Comparison of ENCODE assay signal across 30 cellular contexts in the genomic region with DNA sequence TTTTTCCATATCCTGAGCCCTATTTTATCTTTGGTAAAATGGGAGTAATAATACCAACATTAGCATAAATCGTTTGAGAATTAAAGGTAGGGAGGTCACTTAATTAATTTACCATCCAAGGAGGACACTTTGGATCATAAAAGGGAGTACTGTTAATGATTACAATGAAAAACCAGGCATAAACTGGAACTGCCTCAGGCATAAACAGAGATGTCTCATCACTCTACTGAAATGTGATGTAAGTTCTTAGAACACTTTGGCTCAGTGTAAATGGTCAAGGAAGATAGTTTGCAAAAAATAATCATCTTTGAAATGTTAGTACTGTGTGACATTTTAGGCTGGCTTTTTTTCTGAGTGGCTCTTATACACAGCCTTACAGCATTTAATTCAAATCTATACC.
DNase-seq lines count a peak whose midpoint lies in the region; ATAC-seq and TF ChIP-seq lines count a peak whose summit lies in the region.
"Had no signal": no experiment of that assay in that cellular context is flagged by ENCODE, and none has a peak within 500 bp of the region (broad histone marks: within the 10 kb centered on the region; RNA-seq: fewer than 3 reads in every experiment).

No MANE protein-coding gene starts in this region.

- peaks cover 61% of the 10 kb centered on the region for H3K36me3 Mint-ChIP-seq in activated B cell treated with CpG ODN at 0.5 μM for 24 hours (ENCODE audit: low read depth)
- H3K36me3 Mint-ChIP-seq: natural killer cell treated with Interleukin-12 subunit alpha and Interleukin-12 subunit beta and Interleukin-15 and Interleukin-18, amount 100 ng/mL, for 72 hours had no signal

- no peaks in the 10 kb centered on the region for H3K27me3 ChIP-seq in gastroesophageal sphincter
- H3K27me3 ChIP-seq: brain microvascular endothelial cell, heart right ventricle, MG63, tibial artery had no signal

- POLR2A ChIA-PET in activated B cell treated with CpG ODN at 0.5 μM for 24 hours (lab: Charles Lee): no interaction called here

- no peak for ATAC-seq in activated B cell treated with CpG ODN at 0.5 μM for 24 hours (ENCODE audit: low read depth)
- no peak for ATAC-seq in HG03342 (IDR thresholded peaks at IDR 0.05; ENCODE audit: unreplicated experiment)
- ATAC-seq in HG03139 (IDR thresholded peaks at IDR 0.05; ENCODE audit: unreplicated experiment): no peak
- ATAC-seq in gastroesophageal sphincter: no peak
- ATAC-seq: activated CD8-positive, alpha-beta T cell treated with anti-CD3 and anti-CD28 coated beads for 36 hours; heart right ventricle; K562; lower lobe of right lung; mucosa of descending colon; natural killer cell treated with Interleukin-12 subunit alpha and Interleukin-12 subunit beta and Interleukin-15 and Interleukin-18, amount 100 ng/mL, for 72 hours; sciatic nerve had no signal

- H3K4me3 ChIP-seq in fibroblast of villous mesenchyme (ENCODE audit: low read depth, low read length): no peak overlapping the region
- H3K4me3 ChIP-seq in gastroesophageal sphincter: no peak overlapping the region
- H3K4me3 ChIP-seq: heart right ventricle, K562, lower lobe of right lung, MG63, mucosa of descending colon, prostate gland, tibial artery had no signal

- TF ChIP-seq EP300 in gastroesophageal sphincter (IDR thresholded peaks at IDR 0.05): no peak

- H3K4me3 Mint-ChIP-seq in activated B cell treated with CpG ODN at 0.5 μM for 24 hours: no peak overlapping the region
- H3K4me3 Mint-ChIP-seq: activated CD8-positive, alpha-beta T cell treated with anti-CD3 and anti-CD28 coated beads for 36 hours; natural killer cell treated with Interleukin-12 subunit alpha and Interleukin-12 subunit beta and Interleukin-15 and Interleukin-18, amount 100 ng/mL, for 72 hours had no signal

- DNase-seq in ELR (ENCODE audit: low read depth): peak; percentile 12
- DNase-seq in activated B cell treated with CpG ODN at 0.5 μM for 24 hours: no peak
- peak; percentile 0 for DNase-seq in fibroblast of villous mesenchyme (ENCODE audit: low read depth)
- DNase-seq in NCI-H128 (lab: John Stamatoyannopoulos, UW; ENCODE audit: unreplicated experiment): no peak
- DNase-seq: activated CD8-positive, alpha-beta T cell treated with anti-CD3 and anti-CD28 coated beads for 36 hours; activated naive CD4-positive, alpha-beta T cell treated with anti-CD3 and anti-CD28 coated beads, Interleukin-2, amount 50 U/mL, for 16 hours; amygdala; brain microvascular endothelial cell; Caco-2; DMS79 treated with DMSO at 0.1 percent for 48 hours; GOT3; heart right ventricle; lower lobe of right lung; MG63; mucosa of descending colon; NCI-H1105 treated with DMSO at 0.1 percent for 48 hours; NCI-H2081 treated with DMSO at 0.1 percent for 48 hours; occipital lobe; SHP77; stimulated activated CD4-positive, alpha-beta T cell treated with anti-CD3 and anti-CD28 coated beads, Interleukin-12 subunit alpha, Interleukin-12 subunit beta, amount 100 ng/mL, for 4 hours; stimulated activated CD4-positive, alpha-beta T cell treated with anti-CD3 and anti-CD28 coated beads, Interleukin-4, amount 100 ng/mL, for 1 hour; tibial artery had no signal

- H3K36me3 ChIP-seq in gastroesophageal sphincter: no peaks in the 10 kb centered on the region
- H3K36me3 ChIP-seq: brain microvascular endothelial cell, heart right ventricle, lower lobe of right lung, MG63, prostate gland, tibial artery had no signal

- H3K27me3 Mint-ChIP-seq in activated B cell treated with CpG ODN at 0.5 μM for 24 hours: no peaks in the 10 kb centered on the region
- H3K27me3 Mint-ChIP-seq: activated CD8-positive, alpha-beta T cell treated with anti-CD3 and anti-CD28 coated beads for 36 hours had no signal

- H3K27ac Mint-ChIP-seq in activated B cell treated with CpG ODN at 0.5 μM for 24 hours: peak overlapping the region; percentile 37
- H3K27ac Mint-ChIP-seq: activated CD8-positive, alpha-beta T cell treated with anti-CD3 and anti-CD28 coated beads for 36 hours; natural killer cell treated with Interleukin-12 subunit alpha and Interleukin-12 subunit beta and Interleukin-15 and Interleukin-18, amount 100 ng/mL, for 72 hours had no signal

- CTCF ChIA-PET in activated B cell treated with CpG ODN at 0.5 μM for 24 hours (lab: Charles Lee): no interaction called here

- TF ChIP-seq POLR2A in gastroesophageal sphincter (IDR thresholded peaks at IDR 0.05): no peak

- no peaks in the 10 kb centered on the region for H3K4me1 ChIP-seq in gastroesophageal sphincter
- H3K4me1 ChIP-seq: Caco-2, heart right ventricle, lower lobe of right lung, prostate gland, tibial artery had no signal

- no peak overlapping the region for H3K27ac ChIP-seq in gastroesophageal sphincter
- H3K27ac ChIP-seq: brain microvascular endothelial cell, C4-2B, heart right ventricle, lower lobe of right lung, prostate gland, tibial artery had no signal

- WGBS in gastroesophageal sphincter (ENCODE audit: low coverage in 1 of 2), 2 donors: 69 to 86% methylated on average over 1 of the region's 1 CpG

- intact Hi-C loops in activated B cell treated with CpG ODN at 0.5 μM for 24 hours (cut with micrococcal nuclease): no loop called here

- TF ChIP-seq CTCF in activated B cell treated with CpG ODN at 0.5 μM for 24 hours (IDR thresholded peaks at IDR 0.05) (no peak), fibroblast of villous mesenchyme (IDR thresholded peaks at IDR 0.05; ENCODE audit: insufficient read depth, low read depth, low read length) (no peak), gastroesophageal sphincter (IDR thresholded peaks at IDR 0.05) (no peak)

- H3K9me3 ChIP-seq in gastroesophageal sphincter: no peaks in the 10 kb centered on the region
- H3K9me3 ChIP-seq: Caco-2, heart right ventricle, lower lobe of right lung, MG63, mucosa of descending colon, prostate gland, tibial artery had no signal

- peaks cover 4% of the 10 kb centered on the region for H3K9me3 Mint-ChIP-seq in activated B cell treated with CpG ODN at 0.5 μM for 24 hours
- H3K9me3 Mint-ChIP-seq: activated CD8-positive, alpha-beta T cell treated with anti-CD3 and anti-CD28 coated beads for 36 hours had no signal

- H3K4me1 Mint-ChIP-seq in activated B cell treated with CpG ODN at 0.5 μM for 24 hours: peaks cover 2% of the 10 kb centered on the region

Comparison
In these comparisons a context has a peak if more than half of its experiments do, and no peak if none do; other contexts are left out.
1. DNase-seq: peak in ELR (single experiment) and fibroblast of villous mesenchyme (single experiment); none in activated B cell treated with CpG ODN at 0.5 μM for 24 hours (single experiment) and NCI-H128 (single experiment).